ENCODE assay signal across 9 cellular contexts in the genomic region with DNA sequence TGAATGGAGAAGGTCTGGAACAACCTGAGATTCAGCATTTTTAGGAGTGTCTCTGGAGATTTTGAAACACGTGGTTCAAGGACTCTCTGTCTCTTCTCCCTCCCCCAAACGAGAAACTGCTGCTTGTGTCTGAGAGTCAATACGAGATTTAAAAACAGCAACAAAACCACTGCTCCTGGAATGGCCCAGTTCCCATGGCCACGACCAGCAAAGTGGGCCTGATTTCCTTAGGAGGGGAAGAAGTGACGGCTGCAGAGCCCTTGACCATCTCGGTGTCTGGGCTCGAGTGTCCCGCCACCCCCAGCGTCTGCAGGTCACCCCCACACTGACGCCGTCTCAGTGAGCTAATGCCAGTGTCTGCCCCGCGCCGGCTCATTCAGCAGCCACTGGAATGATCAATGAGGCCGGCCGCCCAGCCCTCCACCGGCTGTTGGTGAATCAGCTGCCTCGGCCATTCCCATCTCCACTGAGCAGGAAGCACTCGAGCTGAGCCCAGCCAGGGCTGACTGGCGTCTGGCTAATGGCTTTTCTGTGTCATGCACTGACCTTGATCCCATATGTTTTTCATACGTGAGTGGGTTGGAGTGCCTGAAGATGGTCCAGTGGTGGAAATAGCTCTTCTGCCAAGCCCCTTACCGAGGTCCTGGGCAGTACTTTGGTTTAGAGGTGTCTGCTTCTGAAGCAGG.
DNase-seq lines count a peak whose midpoint lies in the region; ATAC-seq and TF ChIP-seq lines count a peak whose summit lies in the region.
"Had no signal": no experiment of that assay in that cellular context is flagged by ENCODE, and none has a peak within 500 bp of the region (broad histone marks: within the 10 kb centered on the region; RNA-seq: fewer than 3 reads in every experiment).

No MANE protein-coding gene starts in this region.

- no peak for TF ChIP-seq CTCF in WERI-Rb-1 (IDR thresholded peaks at IDR 0.05; ENCODE audit: low read depth, low read length)

- H3K9me3 ChIP-seq in WERI-Rb-1 (ENCODE audit: severe bottlenecking), result no peaks in the 10 kb centered on the region

- H3K27me3 Mint-ChIP-seq in activated naive CD4-positive, alpha-beta T cell treated with anti-CD3 and anti-CD28 coated beads, Interleukin-2, amount 50 U/mL, for 24 hours, result no peaks in the 10 kb centered on the region
- H3K27me3 Mint-ChIP-seq: activated B cell treated with CpG ODN at 0.5 μM for 24 hours had no signal

- H3K36me3 Mint-ChIP-seq in activated naive CD4-positive, alpha-beta T cell treated with anti-CD3 and anti-CD28 coated beads, Interleukin-2, amount 50 U/mL, for 24 hours, result peaks cover 2% of the 10 kb centered on the region

- peak overlapping the region; percentile 20 for H3K4me3 ChIP-seq in WERI-Rb-1 (ENCODE audit: low read depth, low read length)

- H3K27ac ChIP-seq in WERI-Rb-1, result peak overlapping the region; percentile 74

- peak overlapping the region; percentile 4 for H3K27ac Mint-ChIP-seq in activated naive CD4-positive, alpha-beta T cell treated with anti-CD3 and anti-CD28 coated beads, Interleukin-2, amount 50 U/mL, for 24 hours
- H3K27ac Mint-ChIP-seq: activated B cell treated with CpG ODN at 0.5 μM for 24 hours had no signal

- H3K4me3 Mint-ChIP-seq in activated naive CD4-positive, alpha-beta T cell treated with anti-CD3 and anti-CD28 coated beads, Interleukin-2, amount 50 U/mL, for 24 hours, result no peak overlapping the region
- H3K4me3 Mint-ChIP-seq: activated B cell treated with CpG ODN at 0.5 μM for 24 hours had no signal

- H3K36me3 ChIP-seq in WERI-Rb-1, result no peaks in the 10 kb centered on the region

- H3K4me1 Mint-ChIP-seq in activated naive CD4-positive, alpha-beta T cell treated with anti-CD3 and anti-CD28 coated beads, Interleukin-2, amount 50 U/mL, for 24 hours, result peaks cover 39% of the 10 kb centered on the region

- intact Hi-C loops in cardiac septum (cut with DNase I) (no loop called here), posterior cingulate gyrus (cut with DNase I) (no loop called here)

- no peaks in the 10 kb centered on the region for H3K9me3 Mint-ChIP-seq in activated naive CD4-positive, alpha-beta T cell treated with anti-CD3 and anti-CD28 coated beads, Interleukin-2, amount 50 U/mL, for 24 hours
- H3K9me3 Mint-ChIP-seq: activated B cell treated with CpG ODN at 0.5 μM for 24 hours had no signal

- H3K27me3 ChIP-seq in WERI-Rb-1 (ENCODE audit: insufficient read depth, low read depth, severe bottlenecking), result no peaks in the 10 kb centered on the region

- ATAC-seq in GM21360 (IDR thresholded peaks at IDR 0.05; ENCODE audit: unreplicated experiment) (no peak), GM19467 (IDR thresholded peaks at IDR 0.05; ENCODE audit: unreplicated experiment) (no peak)

- DNase-seq in activated naive CD4-positive, alpha-beta T cell treated with anti-CD3 and anti-CD28 coated beads, Interleukin-2, amount 50 U/mL, for 16 hours, result no peak
- DNase-seq in WERI-Rb-1, result peak; percentile 92
- DNase-seq in cardiac septum (ENCODE audit: low spot score), result peak; percentile 80
- DNase-seq in posterior cingulate gyrus, result peak; percentile 54 to 95 (median 80)
- DNase-seq in NOMO-1 (lab: John Stamatoyannopoulos, UW; ENCODE audit: unreplicated experiment in 2 of 2), result no peak
- DNase-seq: activated B cell treated with CpG ODN at 0.5 μM for 24 hours had no signal

Comparison
In these comparisons a context has a peak if more than half of its experiments do, and no peak if none do; other contexts are left out.
1. DNase-seq: peak in WERI-Rb-1 (single experiment), cardiac septum (single experiment) and posterior cingulate gyrus (10 of 10); none in activated naive CD4-positive, alpha-beta T cell treated with anti-CD3 and anti-CD28 coated beads, Interleukin-2, amount 50 U/mL, for 16 hours (single experiment) and NOMO-1 (0 of 2).